ENCODE assay signal across 18 cellular contexts in genomic region chr10:97892506-97892905, GRCh38. TPM values are rescaled to one million over a fixed set of nuclear protein-coding genes. Genes with fewer than 3 reads are reported as not detected.
DNase-seq lines count a peak whose midpoint lies in the region; ATAC-seq, FAIRE-seq and TF ChIP-seq lines count a peak whose summit lies in the region.
"Had no signal": no experiment of that assay in that cellular context is flagged by ENCODE, and none has a peak within 500 bp of the region (broad histone marks: within the 10 kb centered on the region; RNA-seq: fewer than 3 reads in every experiment).

No MANE protein-coding gene starts in this region.

- no peaks in the 10 kb centered on the region for H3K4me1 ChIP-seq in left lung
- peaks cover 40% of the 10 kb centered on the region for H3K4me1 ChIP-seq in lower lobe of right lung
- H3K4me1 ChIP-seq in thyroid gland, result peaks cover 21 to 36% of the 10 kb centered on the region in 2 donors
- H3K4me1 ChIP-seq in tibial artery, result peaks cover 0 to 16% (median 11%) of the 10 kb centered on the region in 4 donors

- intact Hi-C loops in left lung (cut with DNase I) (no loop called here), lower lobe of right lung (cut with DNase I) (no loop called here), thyroid gland (cut with DNase I) (no loop called here), tibial artery (cut with DNase I; ENCODE audit: low total_unique reads) (no loop called here)

- ATAC-seq in left lung (peak; percentile 52), lower lobe of right lung (peak; percentile 2 to 16)
- ATAC-seq: HCT116 had no signal

- no peaks in the 10 kb centered on the region for H3K9me3 ChIP-seq in left lung
- H3K9me3 ChIP-seq in lower lobe of right lung, result no peaks in the 10 kb centered on the region
- no peaks in the 10 kb centered on the region for H3K9me3 ChIP-seq in thyroid gland
- no peaks in the 10 kb centered on the region for H3K9me3 ChIP-seq in tibial artery

- no peaks in the 10 kb centered on the region for H3K36me3 ChIP-seq in left lung
- no peaks in the 10 kb centered on the region for H3K36me3 ChIP-seq in lower lobe of right lung
- H3K36me3 ChIP-seq in thyroid gland, result no peaks in the 10 kb centered on the region
- H3K36me3 ChIP-seq in tibial artery, result no peaks in the 10 kb centered on the region

- DNase-seq in left lung (no peak), lower lobe of right lung (no peak), thyroid gland (no peak), H54 (ENCODE audit: insufficient read length, low spot score) (no peak), tibial artery (no peak)
- DNase-seq in central memory CD4-positive, alpha-beta T cell, result no peak
- DNase-seq: C1 segment of cervical spinal cord; Calu3; CD4-positive, alpha-beta memory T cell; COR-L47; GF-D8; H9; HFFc6 had no signal

- no peak for FAIRE-seq in H54 (lab: Jason Lieb, UNC)
- FAIRE-seq: GM12891, GM18507, H1 had no signal

- H3K27ac ChIP-seq in left lung (peak overlapping the region; percentile 70 to 80), lower lobe of right lung (peak overlapping the region; percentile 79), thyroid gland (peak overlapping the region; percentile 62 to 89 (median 82)), tibial artery (no peak overlapping the region)

- peaks cover 0 to 49% of the 10 kb centered on the region in 2 donors for H3K27me3 ChIP-seq in left lung
- H3K27me3 ChIP-seq in lower lobe of right lung (ENCODE audit: low read depth), result peaks cover 5% of the 10 kb centered on the region
- no peaks in the 10 kb centered on the region for H3K27me3 ChIP-seq in thyroid gland
- peaks cover 0 to 17% of the 10 kb centered on the region in 2 donors for H3K27me3 ChIP-seq in tibial artery

- TF ChIP-seq POLR2A in thyroid gland (IDR thresholded peaks at IDR 0.05), result no peak
- TF ChIP-seq POLR2A in H54 (IDR thresholded peaks at IDR 0.05; ENCODE audit: low read depth, low read length), result no peak

- TF ChIP-seq CTCF in left lung (IDR thresholded peaks at IDR 0.05) (no peak), lower lobe of right lung (IDR thresholded peaks at IDR 0.05) (no peak), thyroid gland (IDR thresholded peaks at IDR 0.05) (no peak), tibial artery (IDR thresholded peaks at IDR 0.05) (no peak)

- H3K4me3 ChIP-seq in left lung (no peak overlapping the region), lower lobe of right lung (no peak overlapping the region), thyroid gland (replicated peaks in 1 of 3) (no peak overlapping the region), tibial artery (no peak overlapping the region)

- 62 to 73% methylated on average over 2 of the region's 2 CpGs for WGBS in thyroid gland, 2 donors

RNA-seq across cellular contexts. Expression of gene GOLGA7B, which starts 42.9 kb away (rescaled TPM):
- 1 to 10 TPM in 1 of 2 donors, under 1 TPM in 1; 0.68 to 1.9 TPM for total RNA-seq in left lung
- total RNA-seq in lower lobe of right lung, result 1.0 TPM
- under 1 TPM; under 0.01 to 0.81 (median 0.39) TPM for total RNA-seq in thyroid gland
- total RNA-seq: G401, HFFc6 had no signal

Comparison
In these comparisons a context has a peak if more than half of its experiments do, and no peak if none do; other contexts are left out.
1. H3K27ac ChIP-seq: peak in left lung (2 of 2), lower lobe of right lung (single experiment) and thyroid gland (3 of 3); none in tibial artery (0 of 2).